8 cellular contexts compared by ENCODE assay signal in genomic region chr14:24365600-24366374, GRCh38. TPM values are rescaled to one million over a fixed set of nuclear protein-coding genes. Genes with fewer than 3 reads are reported as not detected.
DNase-seq lines count a peak whose midpoint lies in the region; ATAC-seq and TF ChIP-seq lines count a peak whose summit lies in the region.

No MANE protein-coding gene starts in this region.

- no peaks in the 10 kb centered on the region for H3K9me3 ChIP-seq in lung (ENCODE audit: control insufficient read depth in 2 of 2, insufficient read depth in 1 of 2, low read length in 1 of 2)

- peak; percentile 73 for TF ChIP-seq CTCF in lung (IDR thresholded peaks at IDR 0.05; ENCODE audit: control extremely low read depth, extremely low read depth)

- ATAC-seq in HG03175 (IDR thresholded peaks at IDR 0.05; ENCODE audit: unreplicated experiment) = peak; percentile 45
- ATAC-seq in lung (ENCODE audit: insufficient read depth, low FRiP score) = peak; percentile 37
- no peak for ATAC-seq in GM21737 (IDR thresholded peaks at IDR 0.05; ENCODE audit: unreplicated experiment)

- no peaks in the 10 kb centered on the region for H3K36me3 ChIP-seq in lung (ENCODE audit: control insufficient read depth in 2 of 2, insufficient read depth in 2 of 2, low read length in 2 of 2)

- DNase-seq in GM03348 (ENCODE audit: low spot score) (peak; percentile 78), NCI-H524 treated with DMSO at 0.1 percent for 48 hours (lab: John Stamatoyannopoulos, UW) (peak; percentile 86), lung (ENCODE audit: low spot score) (peak; percentile 88)
- peak; percentile 12 to 31 for DNase-seq in activated CD8-positive, alpha-beta memory T cell treated with anti-CD3 and anti-CD28 coated beads for 1 hour (ENCODE audit: extremely low read depth in 1 of 2, low read depth in 1 of 2)
- DNase-seq in effector CD8-positive, alpha-beta T cell (lab: John Stamatoyannopoulos, UW) = peak; percentile 42
- DNase-seq in stimulated activated CD8-positive, alpha-beta memory T cell treated with anti-CD3 and anti-CD28 coated beads, Interleukin-12 subunit alpha, Interleukin-12 subunit beta, amount 100 ng/mL, for 24 hours (ENCODE audit: extremely low read depth) = peak; percentile 25

- 3 to 5% methylated on average over 26 of the region's 26 CpGs for WGBS in lung, 2 donors

- peak overlapping the region; percentile 71 to 78 for H3K27ac ChIP-seq in lung (ENCODE audit: low read depth in 1 of 2, low read length in 1 of 2)

- H3K27me3 ChIP-seq in lung (ENCODE audit: control insufficient read depth, insufficient read depth) = no peaks in the 10 kb centered on the region

- peak overlapping the region; percentile 37 for H3K4me3 ChIP-seq in lung

- H3K4me1 ChIP-seq in lung (ENCODE audit: control insufficient read depth in 2 of 2, insufficient read depth in 2 of 2, low read length in 2 of 2) = peaks cover 0 to 6% of the 10 kb centered on the region in 2 donors

RNA-seq across cellular contexts. Expression of gene NFATC4, which starts 2.2 kb away (rescaled TPM):
- 10 to 100 TPM; 38.2 to 38.6 TPM for total RNA-seq in lung
- 10 to 100 TPM; 13.9 to 71.4 TPM for polyA plus RNA-seq in lung

RNA-seq across cellular contexts. Expression of gene RIPK3, which starts 26.0 kb away (rescaled TPM):
- 10 to 100 TPM in 1 of 2 donors, 1 to 10 TPM in 1; 6.4 to 26.0 TPM for total RNA-seq in lung
- 10 to 100 TPM; 13.0 to 23.4 TPM for polyA plus RNA-seq in lung

RNA-seq across cellular contexts. Expression of gene ADCY4, which starts 30.9 kb away (rescaled TPM):
- total RNA-seq in lung = 10 to 100 TPM; 35.7 to 36.3 TPM
- 10 to 100 TPM; 22.6 to 42.8 TPM for polyA plus RNA-seq in lung

RNA-seq across cellular contexts. Expression of gene NYNRIN, which starts 33.0 kb away (rescaled TPM):
- total RNA-seq in lung = 10 to 100 TPM; 16.1 to 49.8 TPM
- polyA plus RNA-seq in lung = 1 to 10 TPM; 2.9 to 4.2 TPM

RNA-seq across cellular contexts. Expression of gene LTB4R, which starts 54.5 kb away (rescaled TPM):
- total RNA-seq in lung = 10 to 100 TPM in 1 of 2 donors, 1 to 10 TPM in 1; 4.4 to 14.8 TPM
- 10 to 100 TPM in 1 of 2 donors, 1 to 10 TPM in 1; 7.3 to 47.0 TPM for polyA plus RNA-seq in lung

Comparison
In these comparisons a context has a peak if more than half of its experiments do, and no peak if none do; other contexts are left out.
1. DNase-seq: peak in every context shown above with its lines; median percentile 88 in lung; 86 in NCI-H524 treated with DMSO at 0.1 percent for 48 hours; 78 in GM03348; 42 in effector CD8-positive, alpha-beta T cell; 25 in stimulated activated CD8-positive, alpha-beta memory T cell treated with anti-CD3 and anti-CD28 coated beads, Interleukin-12 subunit alpha, Interleukin-12 subunit beta, amount 100 ng/mL, for 24 hours; 22 in activated CD8-positive, alpha-beta memory T cell treated with anti-CD3 and anti-CD28 coated beads for 1 hour.